ENCODE assay signal across 13 cellular contexts in the genomic region with DNA sequence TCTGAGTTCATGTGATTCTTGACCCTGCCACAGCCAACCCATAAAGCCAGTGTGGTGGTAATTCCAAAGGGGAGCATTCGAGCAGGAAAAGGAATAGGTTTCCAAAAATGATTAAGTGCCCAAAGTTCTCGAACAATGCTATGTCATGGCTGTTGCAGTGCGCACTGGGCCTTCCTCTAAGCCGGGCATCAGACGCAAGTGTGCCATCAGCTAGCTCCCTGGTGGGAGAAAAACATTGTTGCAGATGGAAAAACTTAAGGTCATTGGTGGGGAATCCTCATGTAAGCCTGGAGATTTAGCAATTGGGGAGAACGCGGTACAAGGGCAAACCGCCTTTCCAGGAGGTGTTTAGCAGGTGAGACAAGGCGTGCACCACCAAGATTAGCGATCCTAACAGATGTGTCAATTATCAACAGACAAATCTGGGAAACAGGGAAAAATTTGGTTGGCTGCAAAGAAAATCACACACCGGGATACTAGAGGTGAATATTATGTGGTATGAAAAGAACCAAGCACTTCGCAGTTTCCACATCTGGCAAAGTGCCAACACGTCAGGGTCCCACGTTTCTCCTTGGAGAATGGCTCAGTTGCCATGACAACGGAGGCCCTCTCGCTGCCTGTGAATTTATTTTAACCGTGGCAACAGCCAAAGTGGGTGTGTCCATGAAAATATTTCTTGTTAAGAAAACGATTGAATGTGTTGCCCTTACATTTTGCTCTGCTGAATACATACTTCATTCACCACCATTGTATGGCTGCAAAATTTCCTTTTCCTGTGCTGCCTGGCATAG.
A peak's percentile ranks its signal among the peaks of the same experiment; 100 is the strongest.
DNase-seq lines count a peak whose midpoint lies in the region; FAIRE-seq and TF ChIP-seq lines count a peak whose summit lies in the region.
"Had no signal": no experiment of that assay in that cellular context is flagged by ENCODE, and none has a peak within 500 bp of the region (broad histone marks: within the 10 kb centered on the region; RNA-seq: fewer than 3 reads in every experiment).

No MANE protein-coding gene starts in this region.

- H3K9me3 Mint-ChIP-seq in activated T-helper 2 cell treated with anti-CD3 and anti-CD28 coated beads, Interferon-gamma antibody, Interleukin-2, Interleukin-4, amounts not matched to agents 10 μg/mL and 5 μg/mL and 100 μg/mL, durations not matched to agents 14 hours and 24 hours and 36 hours = no peaks in the 10 kb centered on the region
- H3K9me3 Mint-ChIP-seq: activated CD8-positive, alpha-beta T cell treated with anti-CD3 and anti-CD28 coated beads for 36 hours; CD8-positive, alpha-beta T cell had no signal

- H3K4me1 Mint-ChIP-seq in activated T-helper 2 cell treated with anti-CD3 and anti-CD28 coated beads, Interferon-gamma antibody, Interleukin-2, Interleukin-4, amounts not matched to agents 10 μg/mL and 5 μg/mL and 100 μg/mL, durations not matched to agents 14 hours and 24 hours and 36 hours (ENCODE audit: low read depth) = peaks cover 21% of the 10 kb centered on the region

- H3K4me1 ChIP-seq in BE2C (peaks cover 14% of the 10 kb centered on the region), HAP-1 (peaks cover 7% of the 10 kb centered on the region), kidney (ENCODE audit: control insufficient read depth in 1 of 2, insufficient read depth in 1 of 2, low read depth in 1 of 2, low read length in 2 of 2) (no peaks in the 10 kb centered on the region)

- H3K4me3 ChIP-seq in BE2C (ENCODE audit: low read depth, low read length) (no peak overlapping the region), HAP-1 (no peak overlapping the region), kidney (ENCODE audit: low read length in 2 of 2) (no peak overlapping the region)
- H3K4me3 ChIP-seq: body of pancreas, esophagus squamous epithelium had no signal

- no peak overlapping the region for H3K4me3 Mint-ChIP-seq in activated T-helper 2 cell treated with anti-CD3 and anti-CD28 coated beads, Interferon-gamma antibody, Interleukin-2, Interleukin-4, amounts not matched to agents 10 μg/mL and 5 μg/mL and 100 μg/mL, durations not matched to agents 14 hours and 24 hours and 36 hours (ENCODE audit: low read depth)
- H3K4me3 Mint-ChIP-seq: activated CD8-positive, alpha-beta T cell treated with anti-CD3 and anti-CD28 coated beads for 36 hours; CD8-positive, alpha-beta T cell had no signal

- H3K36me3 ChIP-seq in BE2C (no peaks in the 10 kb centered on the region; the same call in 1 of the 2 replicates), HAP-1 (replicated peaks) (no peaks in the 10 kb centered on the region), kidney (ENCODE audit: control insufficient read depth in 1 of 2, insufficient read depth in 2 of 2, low read length in 2 of 2) (no peaks in the 10 kb centered on the region)
- H3K36me3 ChIP-seq: esophagus squamous epithelium had no signal

- TF ChIP-seq CTCF in BE2C (IDR thresholded peaks at IDR 0.05; ENCODE audit: low read depth, low read length) (no peak), kidney (IDR thresholded peaks at IDR 0.05; ENCODE audit: borderline replicate concordance, extremely low read depth, insufficient read depth) (no peak)

- H3K27ac Mint-ChIP-seq in activated T-helper 2 cell treated with anti-CD3 and anti-CD28 coated beads, Interferon-gamma antibody, Interleukin-2, Interleukin-4, amounts not matched to agents 10 μg/mL and 5 μg/mL and 100 μg/mL, durations not matched to agents 14 hours and 24 hours and 36 hours = peak overlapping the region; percentile 15
- H3K27ac Mint-ChIP-seq: activated CD8-positive, alpha-beta T cell treated with anti-CD3 and anti-CD28 coated beads for 36 hours; CD8-positive, alpha-beta T cell had no signal

- H3K27me3 ChIP-seq in BE2C (no peaks in the 10 kb centered on the region), HAP-1 (ENCODE audit: low read depth) (no peaks in the 10 kb centered on the region)
- H3K27me3 ChIP-seq: body of pancreas, esophagus squamous epithelium had no signal

- no peak overlapping the region for H3K27ac ChIP-seq in kidney (ENCODE audit: low read depth in 2 of 2, low read length in 2 of 2)
- H3K27ac ChIP-seq: esophagus squamous epithelium had no signal

- no peak for FAIRE-seq in kidney (lab: Jason Lieb, UNC)

- peak; percentile 26 for DNase-seq in BE2C
- DNase-seq in HAP-1 (ENCODE audit: low spot score in 2 of 2) = peak; percentile 25 to 70
- no peak for DNase-seq in activated T-helper 2 cell treated with anti-CD3 and anti-CD28 coated beads, Interferon-gamma antibody, Interleukin-2, Interleukin-4, amounts not matched to agents 10 μg/mL and 5 μg/mL and 100 μg/mL, durations not matched to agents 14 hours and 24 hours and 36 hours (ENCODE audit: low spot score)
- DNase-seq in left kidney (ENCODE audit: low read depth, low spot score) = peak; percentile 80
- DNase-seq in stimulated activated CD4-positive, alpha-beta T cell treated with anti-CD3 and anti-CD28 coated beads, Interleukin-15, amount 100 ng/mL, for 24 hours = no peak
- no peak for DNase-seq in kidney
- DNase-seq in NCI-H526 treated with DMSO at 0.1 percent for 48 hours (lab: John Stamatoyannopoulos, UW) = no peak
- no peak for DNase-seq in amniotic stem cell (lab: John Stamatoyannopoulos, UW)
- DNase-seq: activated CD8-positive, alpha-beta T cell treated with anti-CD3 and anti-CD28 coated beads for 36 hours; esophagus squamous epithelium; left ventricle myocardium superior had no signal

- intact Hi-C loops in activated T-helper 2 cell treated with anti-CD3 and anti-CD28 coated beads, Interferon-gamma antibody, Interleukin-2, Interleukin-4, amounts not matched to agents 10 μg/mL and 5 μg/mL and 100 μg/mL, durations not matched to agents 14 hours and 24 hours and 36 hours (cut with micrococcal nuclease) = no loop called here
- intact Hi-C loops in kidney (cut with DNase I) = no loop called here

- no peak overlapping the region for H3K9ac ChIP-seq in kidney (ENCODE audit: low read length in 2 of 2)

- H3K9me3 ChIP-seq in BE2C = no peaks in the 10 kb centered on the region
- H3K9me3 ChIP-seq in HAP-1 = no peaks in the 10 kb centered on the region
- no peaks in the 10 kb centered on the region for H3K9me3 ChIP-seq in kidney (ENCODE audit: control insufficient read depth in 1 of 2, low read length in 2 of 2)
- H3K9me3 ChIP-seq: body of pancreas, esophagus squamous epithelium had no signal

- no peaks in the 10 kb centered on the region for H3K27me3 Mint-ChIP-seq in activated T-helper 2 cell treated with anti-CD3 and anti-CD28 coated beads, Interferon-gamma antibody, Interleukin-2, Interleukin-4, amounts not matched to agents 10 μg/mL and 5 μg/mL and 100 μg/mL, durations not matched to agents 14 hours and 24 hours and 36 hours (ENCODE audit: low read depth)
- H3K27me3 Mint-ChIP-seq: activated CD8-positive, alpha-beta T cell treated with anti-CD3 and anti-CD28 coated beads for 36 hours had no signal

- in situ Hi-C loops in HAP-1 (cut with MboI; ENCODE audit: low sequenced_read_pairs) = loop anchor here (5.0 kb wide), 1 partner anchor 191 kb away; no protein-coding TSS in a partner anchor

- peaks cover 58% of the 10 kb centered on the region for H3K36me3 Mint-ChIP-seq in activated T-helper 2 cell treated with anti-CD3 and anti-CD28 coated beads, Interferon-gamma antibody, Interleukin-2, Interleukin-4, amounts not matched to agents 10 μg/mL and 5 μg/mL and 100 μg/mL, durations not matched to agents 14 hours and 24 hours and 36 hours (ENCODE audit: low read depth)

Comparison
In these comparisons a context has a peak if more than half of its experiments do, and no peak if none do; other contexts are left out.
1. DNase-seq: peak in BE2C (single experiment), HAP-1 (2 of 2) and left kidney (single experiment); none in activated T-helper 2 cell treated with anti-CD3 and anti-CD28 coated beads, Interferon-gamma antibody, Interleukin-2, Interleukin-4, amounts not matched to agents 10 μg/mL and 5 μg/mL and 100 μg/mL, durations not matched to agents 14 hours and 24 hours and 36 hours (single experiment), stimulated activated CD4-positive, alpha-beta T cell treated with anti-CD3 and anti-CD28 coated beads, Interleukin-15, amount 100 ng/mL, for 24 hours (single experiment), kidney (single experiment), NCI-H526 treated with DMSO at 0.1 percent for 48 hours (single experiment) and amniotic stem cell (single experiment).